Comparison of ENCODE assay signal across 28 cellular contexts in genomic region chr3:5128861-5129260, GRCh38.
"Had no signal": no experiment of that assay in that cellular context is flagged by ENCODE, and none has a peak within 500 bp of the region (broad histone marks: within the 10 kb centered on the region; RNA-seq: fewer than 3 reads in every experiment).

No MANE protein-coding gene starts in this region.

- H3K27me3 Mint-ChIP-seq: activated CD4-positive, alpha-beta T cell treated with anti-CD3 and anti-CD28 coated beads, Interleukin-2, amount 10 ng/mL, durations not matched to agents 24 days and 14 days; activated CD8-positive, alpha-beta T cell treated with anti-CD3 and anti-CD28 coated beads for 36 hours; stimulated activated memory B cell treated with anti-CD40 and anti-IgM and Interleukin-4, amounts not matched to agents 10 μg/mL and 1 μg/mL and 100 μg/mL, for 72 hours; stimulated activated naive CD8-positive, alpha-beta T cell treated with anti-CD3 and anti-CD28 coated beads, Interleukin-15, amount 100 ng/mL, for 72 hours had no signal

- ATAC-seq: activated CD8-positive, alpha-beta T cell treated with anti-CD3 and anti-CD28 coated beads for 36 hours; pancreas; sciatic nerve; stimulated activated memory B cell treated with anti-CD40 and anti-IgM and Interleukin-4, amounts not matched to agents 10 μg/mL and 1 μg/mL and 100 μg/mL, for 72 hours; stimulated activated naive CD8-positive, alpha-beta T cell treated with anti-CD3 and anti-CD28 coated beads, Interleukin-15, amount 100 ng/mL, for 72 hours had no signal

- FAIRE-seq: frontal cortex, islet of Langerhans, pancreas, TTC549 had no signal

- H3K27ac Mint-ChIP-seq: activated CD4-positive, alpha-beta T cell treated with anti-CD3 and anti-CD28 coated beads, Interleukin-2, amount 10 ng/mL, durations not matched to agents 24 days and 14 days; nephron; stimulated activated memory B cell treated with anti-CD40 and anti-IgM and Interleukin-4, amounts not matched to agents 10 μg/mL and 1 μg/mL and 100 μg/mL, for 72 hours had no signal

- H3K4me1 ChIP-seq: prostate gland had no signal

- H3K4me3 Mint-ChIP-seq: activated CD4-positive, alpha-beta T cell treated with anti-CD3 and anti-CD28 coated beads, Interleukin-2, amount 10 ng/mL, durations not matched to agents 24 days and 14 days; activated CD8-positive, alpha-beta T cell treated with anti-CD3 and anti-CD28 coated beads for 36 hours; nephron; stimulated activated memory B cell treated with anti-CD40 and anti-IgM and Interleukin-4, amounts not matched to agents 10 μg/mL and 1 μg/mL and 100 μg/mL, for 72 hours; stimulated activated naive CD8-positive, alpha-beta T cell treated with anti-CD3 and anti-CD28 coated beads, Interleukin-15, amount 100 ng/mL, for 72 hours had no signal

- H3K36me3 ChIP-seq: breast epithelium, left ventricle myocardium inferior, pancreas, prostate gland, vagina had no signal

- DNase-seq: activated CD4-positive, alpha-beta T cell treated with anti-CD3 and anti-CD28 coated beads, Interleukin-2, amount 10 ng/mL, durations not matched to agents 24 days and 14 days; activated CD8-positive, alpha-beta T cell treated with anti-CD3 and anti-CD28 coated beads for 36 hours; activated naive CD4-positive, alpha-beta T cell; activated T-cell treated with anti-CD3 and anti-CD28 coated beads, Interleukin-2, amount 50 U/mL, for 48 hours; amygdala; central memory CD4-positive, alpha-beta T cell; effector CD4-positive, alpha-beta T cell; left ventricle myocardium inferior; pancreas; retina; stimulated activated CD4-positive, alpha-beta T cell treated with anti-CD3 and anti-CD28 coated beads, Interleukin-12 subunit alpha, Interleukin-12 subunit beta, amount 100 ng/mL, for 4 hours; stimulated activated CD4-positive, alpha-beta T cell treated with anti-CD3 and anti-CD28 coated beads, Interleukin-4, amount 100 ng/mL, for 24 hours; stimulated activated naive CD8-positive, alpha-beta T cell treated with anti-CD3 and anti-CD28 coated beads, Interleukin-15, amount 100 ng/mL, for 72 hours; substantia nigra; T-helper 9 cell; upper lobe of left lung had no signal

- H3K27me3 ChIP-seq: breast epithelium, pancreas, upper lobe of left lung, vagina had no signal

- H3K27ac ChIP-seq: breast epithelium, left ventricle myocardium inferior, pancreas, prostate gland, skin epidermis, upper lobe of left lung, vagina, VCaP had no signal

- H3K9me3 Mint-ChIP-seq: activated CD4-positive, alpha-beta T cell treated with anti-CD3 and anti-CD28 coated beads, Interleukin-2, amount 10 ng/mL, durations not matched to agents 24 days and 14 days; activated CD8-positive, alpha-beta T cell treated with anti-CD3 and anti-CD28 coated beads for 36 hours; nephron; stimulated activated memory B cell treated with anti-CD40 and anti-IgM and Interleukin-4, amounts not matched to agents 10 μg/mL and 1 μg/mL and 100 μg/mL, for 72 hours; stimulated activated naive CD8-positive, alpha-beta T cell treated with anti-CD3 and anti-CD28 coated beads, Interleukin-15, amount 100 ng/mL, for 72 hours had no signal

- H3K4me3 ChIP-seq: breast epithelium, left ventricle myocardium inferior, lung, pancreas, prostate gland, skin epidermis, upper lobe of left lung, vagina had no signal

- H3K9me3 ChIP-seq: breast epithelium, left ventricle myocardium inferior, pancreas, prostate gland, upper lobe of left lung, vagina had no signal
